In genomic region chr1:21725738-21726392, GRCh38 we compare ENCODE assay signal across 1 cellular context.
TF ChIP-seq lines count a peak whose summit lies in the region.

No MANE protein-coding gene starts in this region.

TF ChIP-seq in IMR-90, 13 proteins besides CTCF, POLR2A, EP300 and RAD21:
- TF ChIP-seq MAZ (IDR thresholded peaks at IDR 0.05; ENCODE audit: borderline replicate concordance, low read depth, low read length) (no peak), CHD1 (IDR thresholded peaks at IDR 0.05; ENCODE audit: low read depth, low read length) (no peak), BHLHE40 (IDR thresholded peaks at IDR 0.05; ENCODE audit: low read depth, low read length) (no peak), SMC3 (IDR thresholded peaks at IDR 0.05; ENCODE audit: low read depth, low read length) (no peak), MXI1 (IDR thresholded peaks at IDR 0.05; ENCODE audit: borderline replicate concordance, low read depth, low read length) (no peak), RCOR1 (IDR thresholded peaks at IDR 0.05; ENCODE audit: insufficient replicate concordance, low read length) (no peak), RFX5 (IDR thresholded peaks at IDR 0.05; ENCODE audit: low read depth, low read length) (no peak), MAFK (IDR thresholded peaks at IDR 0.05; ENCODE audit: low read depth, low read length) (no peak)
- TF ChIP-seq, protein P1, sequence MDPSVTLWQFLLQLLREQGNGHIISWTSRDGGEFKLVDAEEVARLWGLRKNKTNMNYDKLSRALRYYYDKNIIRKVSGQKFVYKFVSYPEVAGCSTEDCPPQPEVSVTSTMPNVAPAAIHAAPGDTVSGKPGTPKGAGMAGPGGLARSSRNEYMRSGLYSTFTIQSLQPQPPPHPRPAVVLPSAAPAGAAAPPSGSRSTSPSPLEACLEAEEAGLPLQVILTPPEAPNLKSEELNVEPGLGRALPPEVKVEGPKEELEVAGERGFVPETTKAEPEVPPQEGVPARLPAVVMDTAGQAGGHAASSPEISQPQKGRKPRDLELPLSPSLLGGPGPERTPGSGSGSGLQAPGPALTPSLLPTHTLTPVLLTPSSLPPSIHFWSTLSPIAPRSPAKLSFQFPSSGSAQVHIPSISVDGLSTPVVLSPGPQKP (IDR thresholded peaks at IDR 0.05; ENCODE audit: borderline replicate concordance, low read depth, low read length) = no peak
